1 cellular context compared by ENCODE assay signal in the genomic region with DNA sequence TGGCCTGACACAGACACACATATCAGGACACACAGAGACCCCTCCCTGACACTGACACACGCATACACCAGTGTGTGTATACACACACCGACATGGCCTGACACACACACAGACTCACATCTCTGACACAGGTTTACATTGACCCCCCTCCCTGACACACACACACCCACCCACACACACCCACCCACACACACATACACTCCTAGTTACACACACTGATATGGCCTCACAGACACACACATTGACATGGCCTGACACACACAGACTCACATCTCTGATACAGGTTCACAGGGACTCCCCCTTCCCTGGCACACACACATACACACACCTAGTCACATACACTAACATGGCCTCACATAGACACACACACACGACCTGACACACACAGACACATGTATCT.
TF ChIP-seq lines count a peak whose summit lies in the region.

No MANE protein-coding gene starts in this region.

TF ChIP-seq in K562, 482 proteins besides CTCF, POLR2A, EP300 and RAD21:
- TF ChIP-seq, protein P1, sequence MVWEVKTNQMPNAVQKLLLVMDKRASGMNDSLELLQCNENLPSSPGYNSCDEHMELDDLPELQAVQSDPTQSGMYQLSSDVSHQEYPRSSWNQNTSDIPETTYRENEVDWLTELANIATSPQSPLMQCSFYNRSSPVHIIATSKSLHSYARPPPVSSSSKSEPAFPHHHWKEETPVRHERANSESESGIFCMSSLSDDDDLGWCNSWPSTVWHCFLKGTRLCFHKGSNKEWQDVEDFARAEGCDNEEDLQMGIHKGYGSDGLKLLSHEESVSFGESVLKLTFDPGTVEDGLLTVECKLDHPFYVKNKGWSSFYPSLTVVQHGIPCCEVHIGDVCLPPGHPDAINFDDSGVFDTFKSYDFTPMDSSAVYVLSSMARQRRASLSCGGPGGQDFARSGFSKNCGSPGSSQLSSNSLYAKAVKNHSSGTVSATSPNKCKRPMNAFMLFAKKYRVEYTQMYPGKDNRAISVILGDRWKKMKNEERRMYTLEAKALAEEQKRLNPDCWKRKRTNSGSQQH (CRISPR knock-in tag; IDR thresholded peaks at IDR 0.05): 0 out of 2 replicates have a peak, but pooled peaks have one; percentile 6
- TF ChIP-seq JUN (IDR thresholded peaks at IDR 0.05; ENCODE audit: borderline replicate concordance, low read depth, low read length) (no peak), JUN (CRISPR knock-in tag; IDR thresholded peaks at IDR 0.05; ENCODE audit: borderline replicate concordance) (no peak), EGR1 (conservative IDR thresholded peaks at IDR 0.05) (peak; percentile 68)
